1 cellular context compared by ENCODE assay signal in genomic region chr1:41356752-41357151, GRCh38.
A peak's percentile ranks its signal among the peaks of the same experiment; 100 is the strongest.
TF ChIP-seq lines count a peak whose summit lies in the region.

No MANE protein-coding gene starts in this region.

TF ChIP-seq in K562, 482 proteins besides CTCF, POLR2A, EP300 and RAD21 (continued from another document):
- no peak for TF ChIP-seq ID3 (CRISPR knock-in tag; IDR thresholded peaks at IDR 0.05)
- TF ChIP-seq ID3 (tag; IDR thresholded peaks at IDR 0.05): 0 out of 2 replicates have a peak, but pooled peaks have one; percentile 41
- TF ChIP-seq POLR3A (IDR thresholded peaks at IDR 0.05; ENCODE audit: borderline replicate concordance, extremely low read depth, insufficient read depth, insufficient read length): no peak
- TF ChIP-seq ZNF668 (CRISPR knock-in tag; IDR thresholded peaks at IDR 0.05): no peak
- no peak for TF ChIP-seq VEZF1 (CRISPR knock-in tag; IDR thresholded peaks at IDR 0.05)
- peak; percentile 98 for TF ChIP-seq ADNP (tag; IDR thresholded peaks at IDR 0.05)
- TF ChIP-seq ZNF23 (CRISPR knock-in tag; IDR thresholded peaks at IDR 0.05): no peak
- peak; percentile 92; the same call in 1 of the 2 replicates for TF ChIP-seq SMARCA5 (IDR thresholded peaks at IDR 0.05)
- TF ChIP-seq FOXO4 (CRISPR knock-in tag; IDR thresholded peaks at IDR 0.05): no peak
- no peak for TF ChIP-seq NBN (IDR thresholded peaks at IDR 0.05; ENCODE audit: low read depth)
- no peak for TF ChIP-seq PCBP2 (IDR thresholded peaks at IDR 0.05; ENCODE audit: low read depth, low read length, poor library complexity, severe bottlenecking)
- TF ChIP-seq GATAD2A (IDR thresholded peaks at IDR 0.05): no peak
- TF ChIP-seq KDM1A (IDR thresholded peaks at IDR 0.05): peak in 1 of 2 experiments; percentile 84; a peak in 2 of 4 replicates
- TF ChIP-seq RCOR1 (IDR thresholded peaks at IDR 0.05; ENCODE audit: borderline replicate concordance in 1 of 2, low read depth in 2 of 2, low read length in 2 of 2): 0 out of 4 replicates have a peak, but pooled peaks of 1 of the 2 experiments have one; percentile 48
- no peak for TF ChIP-seq SMAD2 (IDR thresholded peaks at IDR 0.05; ENCODE audit: low read depth, low read length)
- TF ChIP-seq ARID4B (CRISPR knock-in tag; IDR thresholded peaks at IDR 0.05): no peak
- TF ChIP-seq CHD4 (IDR thresholded peaks at IDR 0.05; ENCODE audit: insufficient read depth, insufficient replicate concordance, low read depth, low read length, poor library complexity, severe bottlenecking): peak; percentile 95
- peak; percentile 76; the same call in 1 of the 2 replicates for TF ChIP-seq CBX1 (IDR thresholded peaks at IDR 0.05; ENCODE audit: low read depth)
- no peak for TF ChIP-seq GATAD2B (IDR thresholded peaks at IDR 0.05; ENCODE audit: borderline replicate concordance)
- TF ChIP-seq ZNF121 (CRISPR knock-in tag; conservative IDR thresholded peaks at IDR 0.05): peak; percentile 100
- TF ChIP-seq SAP30 (IDR thresholded peaks at IDR 0.05; ENCODE audit: borderline replicate concordance, insufficient read depth, low read depth, low read length, poor library complexity, severe bottlenecking): no peak
- TF ChIP-seq MCM7 (IDR thresholded peaks at IDR 0.05): no peak
- peak; percentile 98 for TF ChIP-seq BCOR (IDR thresholded peaks at IDR 0.05)
- no peak for TF ChIP-seq CLOCK (CRISPR knock-in tag; IDR thresholded peaks at IDR 0.05; ENCODE audit: borderline replicate concordance)
- no peak for TF ChIP-seq ZNF584 (CRISPR knock-in tag; IDR thresholded peaks at IDR 0.05; ENCODE audit: low read depth)
- TF ChIP-seq RBM25 (IDR thresholded peaks at IDR 0.05; ENCODE audit: low read depth, low read length, severe bottlenecking): peak; percentile 98
- no peak for TF ChIP-seq USF1 (CRISPR knock-in tag; IDR thresholded peaks at IDR 0.05)
- no peak for TF ChIP-seq MED1 (CRISPR knock-in tag; IDR thresholded peaks at IDR 0.05; ENCODE audit: borderline replicate concordance)
- no peak for TF ChIP-seq CTBP1 (IDR thresholded peaks at IDR 0.05; ENCODE audit: borderline replicate concordance)
- TF ChIP-seq EZH2 (IDR thresholded peaks at IDR 0.05; ENCODE audit: borderline replicate concordance, low read depth, low read length): no peak
- TF ChIP-seq PTBP1 (IDR thresholded peaks at IDR 0.05; ENCODE audit: low read depth, low read length): 0 out of 2 replicates have a peak, but pooled peaks have one; percentile 73
- TF ChIP-seq ZNF277 (CRISPR knock-in tag; IDR thresholded peaks at IDR 0.05; ENCODE audit: borderline replicate concordance): no peak
- no peak for TF ChIP-seq SNIP1 (IDR thresholded peaks at IDR 0.05; ENCODE audit: low read depth)
